ENCODE assay signal across 1 cellular context in the genomic region with DNA sequence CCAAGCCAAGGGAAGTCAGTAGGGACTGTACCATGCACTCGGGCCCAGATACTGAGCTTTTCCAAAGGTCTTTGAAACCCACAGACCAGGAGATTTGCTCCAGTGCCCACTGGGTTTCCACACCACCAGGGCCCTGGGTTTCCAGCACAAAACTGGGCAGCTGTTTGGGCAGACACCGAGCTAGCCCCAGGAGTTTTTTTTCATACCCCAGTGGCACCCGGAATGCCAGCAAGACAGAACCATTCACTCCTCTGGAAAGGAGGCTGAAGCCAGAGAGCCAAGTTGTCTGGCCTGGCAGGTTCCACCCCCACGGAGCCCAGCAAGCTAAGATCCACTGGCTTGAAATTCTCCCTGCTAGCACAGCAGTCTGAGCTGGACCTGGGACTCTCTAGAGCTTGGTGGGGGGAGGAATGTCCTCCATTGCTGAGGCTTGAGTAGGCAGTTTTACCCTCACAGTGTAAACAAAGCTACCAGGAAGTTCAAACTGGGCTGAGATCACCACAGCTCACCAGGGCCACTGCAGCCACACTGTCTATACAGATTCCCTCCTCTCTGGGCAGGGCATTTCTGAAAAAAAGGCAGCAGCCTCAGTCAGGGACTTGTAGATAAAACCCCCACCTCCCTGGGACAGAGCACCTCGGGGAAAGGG.
TF ChIP-seq lines count a peak whose summit lies in the region.

No MANE protein-coding gene starts in this region.

TF ChIP-seq in H1, 55 proteins besides CTCF, POLR2A, EP300 and RAD21:
- TF ChIP-seq, protein P1, sequence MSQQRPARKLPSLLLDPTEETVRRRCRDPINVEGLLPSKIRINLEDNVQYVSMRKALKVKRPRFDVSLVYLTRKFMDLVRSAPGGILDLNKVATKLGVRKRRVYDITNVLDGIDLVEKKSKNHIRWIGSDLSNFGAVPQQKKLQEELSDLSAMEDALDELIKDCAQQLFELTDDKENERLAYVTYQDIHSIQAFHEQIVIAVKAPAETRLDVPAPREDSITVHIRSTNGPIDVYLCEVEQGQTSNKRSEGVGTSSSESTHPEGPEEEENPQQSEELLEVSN (IDR thresholded peaks at IDR 0.05) = no peak
- TF ChIP-seq KDM1A (IDR thresholded peaks at IDR 0.05; ENCODE audit: borderline replicate concordance, low read length) = no peak
- TF ChIP-seq HDAC6 (IDR thresholded peaks at IDR 0.05; ENCODE audit: low read depth, low read length) = no peak
- TF ChIP-seq MAFK (IDR thresholded peaks at IDR 0.05; ENCODE audit: low read depth, low read length) = no peak
- TF ChIP-seq SAP30 (IDR thresholded peaks at IDR 0.05; ENCODE audit: insufficient read depth, insufficient replicate concordance, low read length) = no peak
- no peak for TF ChIP-seq TBP (IDR thresholded peaks at IDR 0.05; ENCODE audit: low read depth, low read length)
- TF ChIP-seq EGR1 (IDR thresholded peaks at IDR 0.05; ENCODE audit: borderline replicate concordance, low read depth, low read length) = no peak
- TF ChIP-seq SRF (IDR thresholded peaks at IDR 0.05; ENCODE audit: low read depth, low read length) = no peak
